Comparison of ENCODE assay signal across 8 cellular contexts in the genomic region with DNA sequence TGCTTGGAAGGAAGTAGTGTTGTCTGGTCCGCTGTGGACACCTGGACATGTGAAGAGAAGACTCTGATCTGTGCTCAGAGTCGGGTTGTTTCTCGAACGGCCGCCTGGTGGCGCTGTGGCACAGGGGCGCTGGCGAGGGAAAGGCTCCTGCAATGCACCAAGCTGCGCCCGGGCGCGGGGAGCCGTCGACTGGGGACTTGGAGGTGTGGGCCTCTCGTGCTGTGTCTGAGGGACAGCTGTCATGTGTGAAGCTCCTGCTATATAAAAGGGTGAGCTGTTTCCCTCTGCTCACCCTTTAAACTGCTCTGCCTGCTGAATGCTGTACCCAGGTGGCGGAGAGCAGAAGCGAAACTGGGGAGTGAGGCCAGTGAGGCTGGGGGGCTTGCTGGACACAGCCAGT. TPM values are rescaled to one million over a fixed set of nuclear protein-coding genes. Genes with fewer than 3 reads are reported as not detected.
DNase-seq lines count a peak whose midpoint lies in the region; ATAC-seq and TF ChIP-seq lines count a peak whose summit lies in the region.

No MANE protein-coding gene starts in this region.

- no peak overlapping the region for H3K27ac ChIP-seq in BLaER1
- no peak overlapping the region for H3K27ac ChIP-seq in left lung

- no peaks in the 10 kb centered on the region for H4K20me1 ChIP-seq in BLaER1

- no peaks in the 10 kb centered on the region for H3K9me3 Mint-ChIP-seq in central memory CD8-positive, alpha-beta T cell

- peak; percentile 86 to 87 for TF ChIP-seq CTCF in left lung (IDR thresholded peaks at IDR 0.05)

- ATAC-seq in GM21367 (IDR thresholded peaks at IDR 0.05; ENCODE audit: unreplicated experiment) (peak; percentile 60), left lung (peak; percentile 99), GM18861 (IDR thresholded peaks at IDR 0.05; ENCODE audit: unreplicated experiment) (no peak)
- ATAC-seq in activated CD4-positive, CD25-positive, alpha-beta regulatory T cell treated with anti-CD3 and anti-CD28 coated beads, Interleukin-2, amount 50 U/mL, for 24 hours, result peak; percentile 21 to 43
- peak; percentile 54 for ATAC-seq in central memory CD8-positive, alpha-beta T cell (replicated peaks; ENCODE audit: extremely low read depth, poor library complexity, severe bottlenecking)

- H3K36me3 ChIP-seq in BLaER1, result no peaks in the 10 kb centered on the region
- no peaks in the 10 kb centered on the region for H3K36me3 ChIP-seq in left lung

- H3K4me1 ChIP-seq in BLaER1, result no peaks in the 10 kb centered on the region
- H3K4me1 ChIP-seq in left lung, result peaks cover 0 to 6% of the 10 kb centered on the region in 2 donors

- H3K4me1 Mint-ChIP-seq in central memory CD8-positive, alpha-beta T cell, result no peaks in the 10 kb centered on the region

- peaks cover 73% of the 10 kb centered on the region for H3K27me3 Mint-ChIP-seq in central memory CD8-positive, alpha-beta T cell

- H3K4me3 Mint-ChIP-seq in central memory CD8-positive, alpha-beta T cell, result no peak overlapping the region

- intact Hi-C loops in left lung (cut with DNase I), result loop anchor here in 1 of 2 donors (10.0 kb wide), 2 partner anchors 132 to 302 kb away; no protein-coding TSS in a partner anchor

- H3K9ac ChIP-seq in BLaER1, result no peak overlapping the region

- H3K27me3 ChIP-seq in BLaER1 (no peaks in the 10 kb centered on the region), left lung (peaks cover 0 to 36% of the 10 kb centered on the region in 2 donors)

- no peaks in the 10 kb centered on the region for H3K9me3 ChIP-seq in BLaER1
- no peaks in the 10 kb centered on the region for H3K9me3 ChIP-seq in left lung

- H3K4me3 ChIP-seq in BLaER1, result no peak overlapping the region
- H3K4me3 ChIP-seq in left lung, result no peak overlapping the region

- H3K27ac Mint-ChIP-seq in central memory CD8-positive, alpha-beta T cell (ENCODE audit: low read depth), result no peak overlapping the region

- DNase-seq in NCI-H2029 treated with DMSO at 0.1 percent for 48 hours (lab: John Stamatoyannopoulos, UW), result peak; percentile 28
- DNase-seq in central memory CD8-positive, alpha-beta T cell (ENCODE audit: low spot score in 2 of 2), result peak; percentile 37 to 48
- DNase-seq in left lung, result peak; percentile 78 to 96
- peak; percentile 71 to 73 for DNase-seq in stimulated activated CD4-positive, alpha-beta T cell treated with anti-CD3 and anti-CD28 coated beads, Interleukin-2, amount 100 ng/mL, for 48 hours

- peak overlapping the region; percentile 44 for H3K4me2 ChIP-seq in BLaER1

- H3K36me3 Mint-ChIP-seq in central memory CD8-positive, alpha-beta T cell (ENCODE audit: insufficient read depth), result no peaks in the 10 kb centered on the region

RNA-seq across cellular contexts. Expression of gene GNAL, which starts 44.0 kb away (rescaled TPM):
- total RNA-seq in left lung, result 1 to 10 TPM; 1.8 to 5.7 TPM

Comparison
In these comparisons a context has a peak if more than half of its experiments do, and no peak if none do; other contexts are left out.
1. DNase-seq: peak in every context shown above with its lines; median percentile 87 in left lung; 72 in stimulated activated CD4-positive, alpha-beta T cell treated with anti-CD3 and anti-CD28 coated beads, Interleukin-2, amount 100 ng/mL, for 48 hours; 42 in central memory CD8-positive, alpha-beta T cell; 28 in NCI-H2029 treated with DMSO at 0.1 percent for 48 hours.